12 cellular contexts compared by ENCODE assay signal in the genomic region with DNA sequence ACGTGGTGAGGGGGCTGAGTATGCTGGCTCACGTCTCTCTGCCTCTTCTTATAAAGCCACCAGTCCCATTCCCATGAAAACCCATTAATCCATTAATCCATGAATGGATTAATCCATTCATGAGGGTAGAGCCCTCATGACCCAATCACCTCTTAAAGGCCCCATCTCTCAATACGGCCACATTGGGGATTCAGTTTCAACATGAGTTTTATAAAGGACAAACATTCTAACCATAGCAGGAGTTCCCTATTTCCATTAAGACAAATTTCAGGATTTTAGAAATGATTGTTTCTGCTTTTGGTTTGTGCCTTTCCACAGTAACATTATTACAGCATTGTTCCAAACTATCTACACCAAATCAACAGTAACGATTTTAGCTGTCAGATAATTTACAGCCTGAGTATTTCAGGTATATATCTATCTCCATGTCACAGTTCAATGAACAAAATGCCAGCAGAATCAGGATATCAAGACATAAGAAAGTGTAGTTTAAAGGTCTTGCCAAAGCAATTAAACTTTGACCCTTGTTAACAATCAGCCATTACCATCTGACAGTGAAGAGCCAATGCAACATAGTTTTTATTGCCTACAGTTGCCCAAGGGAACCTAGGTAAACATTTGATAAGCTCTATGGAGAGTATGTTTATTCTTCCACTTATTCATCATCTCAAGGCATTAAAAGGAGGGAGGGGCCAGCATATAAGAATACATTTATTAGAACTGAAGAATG. TPM values are rescaled to one million over a fixed set of nuclear protein-coding genes. Genes with fewer than 3 reads are reported as not detected.
DNase-seq lines count a peak whose midpoint lies in the region; ATAC-seq and TF ChIP-seq lines count a peak whose summit lies in the region.
"Had no signal": no experiment of that assay in that cellular context is flagged by ENCODE, and none has a peak within 500 bp of the region (broad histone marks: within the 10 kb centered on the region; RNA-seq: fewer than 3 reads in every experiment).

No MANE protein-coding gene starts in this region.

- 0 out of 2 replicates have a peak, but pooled peaks cover 2% of the 10 kb centered on the region for H3K36me3 ChIP-seq in IMR-90 (ENCODE audit: control insufficient read depth, insufficient read depth, low read length)
- peaks cover 12% of the 10 kb centered on the region for H3K36me3 ChIP-seq in adipocyte (ENCODE audit: control insufficient read depth, insufficient read depth, low read length, severe bottlenecking)

- CTCF ChIA-PET in IMR-90 (lab: Yijun Ruan, JAX): no interaction called here

- POLR2A ChIA-PET in IMR-90 (lab: Charles Lee; ENCODE audit: unreplicated experiment): no interaction called here

- H4K8ac ChIP-seq in IMR-90 (ENCODE audit: low read depth in 2 of 2, low read length in 2 of 2): no peak overlapping the region; a peak in 1 of 4 replicates

- H4K20me1 ChIP-seq in IMR-90 (ENCODE audit: insufficient read depth, low read length): peaks cover 43% of the 10 kb centered on the region

- H3K27ac ChIP-seq in IMR-90 (ENCODE audit: insufficient read depth, low read length): no peak overlapping the region

- H2BK120ac ChIP-seq in IMR-90 (ENCODE audit: low read depth, low read length): no peak overlapping the region

- H3K4ac ChIP-seq in IMR-90 (ENCODE audit: low read depth, low read length): no peak overlapping the region

- no peak for TF ChIP-seq POLR2A in IMR-90 (IDR thresholded peaks at IDR 0.05; ENCODE audit: low read depth, low read length)

- no peak overlapping the region for H4K5ac ChIP-seq in IMR-90 (ENCODE audit: low read depth, low read length)

- no peak overlapping the region for H3K14ac ChIP-seq in IMR-90 (replicated peaks; ENCODE audit: low read depth, low read length)

- H4K91ac ChIP-seq in IMR-90 (ENCODE audit: insufficient read depth, low read depth, low read length): no peak overlapping the region

- BruUV-seq in IMR-90 (replicated peaks; lab: Mats Ljungman, UMichigan): no TSS peak

- no peaks in the 10 kb centered on the region for H3K27me3 ChIP-seq in IMR-90 (ENCODE audit: control insufficient read depth, insufficient read depth, low read length)
- no peaks in the 10 kb centered on the region for H3K27me3 ChIP-seq in adipocyte (replicated peaks; ENCODE audit: control insufficient read depth, insufficient read depth, low read length)

- ATAC-seq in IMR-90 (ENCODE audit: low read depth): no peak
- ATAC-seq in memory B cell (ENCODE audit: low read depth): no peak
- ATAC-seq in HG02938 (IDR thresholded peaks at IDR 0.05; ENCODE audit: unreplicated experiment): no peak

- H3K9me3 ChIP-seq in IMR-90 (ENCODE audit: control insufficient read depth, insufficient read depth, low read length): no peaks in the 10 kb centered on the region
- H3K9me3 ChIP-seq in adipocyte (ENCODE audit: control insufficient read depth, low read length): no peaks in the 10 kb centered on the region

- WGBS in IMR-90 (ENCODE audit: extremely low coverage in 2 of 2, insufficient read length in 1 of 2), 2 experiments: no CpG with 5 or more reads among the region's 4 CpGs

- H3K18ac ChIP-seq in IMR-90 (ENCODE audit: low read depth, low read length): no peak overlapping the region

- no peak overlapping the region for H3K4me3 ChIP-seq in IMR-90 (ENCODE audit: insufficient read depth, low read depth, low read length)
- H3K4me3 ChIP-seq in adipocyte (ENCODE audit: low read length): peak overlapping the region; percentile 95

- TF ChIP-seq RAD21 in IMR-90 (IDR thresholded peaks at IDR 0.05; ENCODE audit: low read length): no peak

- peak overlapping the region; percentile 87 for H3K27ac Mint-ChIP-seq in memory B cell

- peaks cover 53% of the 10 kb centered on the region for H3K4me1 Mint-ChIP-seq in memory B cell

- H3K9me3 Mint-ChIP-seq in memory B cell: no peaks in the 10 kb centered on the region

- peaks cover 15% of the 10 kb centered on the region for H3K36me3 Mint-ChIP-seq in memory B cell

- peak; percentile 11 for DNase-seq in AG08396 (ENCODE audit: low spot score)
- DNase-seq in IMR-90: peak; percentile 54
- no peak for DNase-seq in adipocyte (ENCODE audit: low read depth)
- no peak for DNase-seq in memory B cell (ENCODE audit: low spot score in 2 of 2)
- no peak for DNase-seq in stimulated activated CD4-positive, alpha-beta T cell treated with anti-CD3 and anti-CD28 coated beads, Interleukin-4, amount 100 ng/mL, for 1 hour
- no peak for DNase-seq in activated naive CD4-positive, alpha-beta T cell (lab: John Stamatoyannopoulos, UW)
- no peak for DNase-seq in DMS 273 treated with DMSO at 0.1 percent for 48 hours (lab: John Stamatoyannopoulos, UW)
- DNase-seq: amygdala; head of caudate nucleus; NCI-H2171 treated with DMSO at 0.1 percent for 48 hours; stimulated activated naive CD4-positive, alpha-beta T cell had no signal

- H3K56ac ChIP-seq in IMR-90 (ENCODE audit: extremely low read depth, insufficient read depth, low read length): no peak overlapping the region

- H3K9ac ChIP-seq in IMR-90 (ENCODE audit: low read depth, low read length) (no peak overlapping the region), adipocyte (ENCODE audit: low read length) (no peak overlapping the region)

- no peak overlapping the region for H2BK5ac ChIP-seq in IMR-90 (ENCODE audit: low read depth, low read length, poor library complexity, severe bottlenecking)

- intact Hi-C loops in IMR-90 (cut with micrococcal nuclease): no loop called here

- H3K27me3 Mint-ChIP-seq in memory B cell: no peaks in the 10 kb centered on the region

- H2BK20ac ChIP-seq in IMR-90 (ENCODE audit: low read depth, low read length): no peak overlapping the region

- H3K4me1 ChIP-seq in IMR-90 (ENCODE audit: control insufficient read depth, insufficient read depth, low read length) (peaks cover 9% of the 10 kb centered on the region; the same call in 1 of the 2 replicates), adipocyte (ENCODE audit: control insufficient read depth, insufficient read depth, low read length) (peaks cover 76% of the 10 kb centered on the region)

- peak overlapping the region; percentile 8; the same call in 1 of the 2 replicates for H3K23ac ChIP-seq in IMR-90 (ENCODE audit: low read depth, low read length)

- peaks cover 17 to 71% of the 10 kb centered on the region in 2 experiments for H3K79me1 ChIP-seq in IMR-90 (ENCODE audit: low read depth in 1 of 2, low read length in 2 of 2)

- H3K4me2 ChIP-seq in IMR-90 (ENCODE audit: low read depth, low read length): peak overlapping the region; percentile 4; the same call in 1 of the 2 replicates

- H2BK15ac ChIP-seq in IMR-90 (ENCODE audit: low read depth, low read length): no peak overlapping the region; the same call in 2 of the 3 replicates

- peaks cover 6% of the 10 kb centered on the region for H3K9me1 ChIP-seq in IMR-90 (ENCODE audit: insufficient read depth, low read length)

- peak overlapping the region; percentile 73 for H3K4me3 Mint-ChIP-seq in memory B cell

- H2AK5ac ChIP-seq in IMR-90 (ENCODE audit: low read depth, low read length): no peak overlapping the region

- no peak for TF ChIP-seq CTCF in IMR-90 (conservative IDR thresholded peaks at IDR 0.05; ENCODE audit: low read depth, low read length)

- H2AFZ ChIP-seq in IMR-90 (replicated peaks; ENCODE audit: low read length, poor library complexity): no peak overlapping the region

- in situ Hi-C loops in IMR-90 (cut with MboI; ENCODE audit: low sequenced_read_pairs): no loop called here

- H2AK9ac ChIP-seq in IMR-90 (replicated peaks; ENCODE audit: low read depth, low read length, poor library complexity): no peak overlapping the region

- dilution Hi-C loops in IMR-90 (cut with HindIII; ENCODE audit: low sequenced_read_pairs, unreplicated experiment): no loop called here

TF ChIP-seq in IMR-90, 13 proteins besides CTCF, POLR2A, EP300 and RAD21:
- TF ChIP-seq CHD1 (IDR thresholded peaks at IDR 0.05; ENCODE audit: low read depth, low read length) (no peak), BHLHE40 (IDR thresholded peaks at IDR 0.05; ENCODE audit: low read depth, low read length) (no peak), RFX5 (IDR thresholded peaks at IDR 0.05; ENCODE audit: low read depth, low read length) (no peak), SMC3 (IDR thresholded peaks at IDR 0.05; ENCODE audit: low read depth, low read length) (no peak), MXI1 (IDR thresholded peaks at IDR 0.05; ENCODE audit: borderline replicate concordance, low read depth, low read length) (no peak), MAFK (IDR thresholded peaks at IDR 0.05; ENCODE audit: low read depth, low read length) (no peak), CEBPB (IDR thresholded peaks at IDR 0.05; ENCODE audit: low read depth, low read length) (peak; percentile 49; the same call in 1 of the 2 replicates)
- TF ChIP-seq, protein P1, sequence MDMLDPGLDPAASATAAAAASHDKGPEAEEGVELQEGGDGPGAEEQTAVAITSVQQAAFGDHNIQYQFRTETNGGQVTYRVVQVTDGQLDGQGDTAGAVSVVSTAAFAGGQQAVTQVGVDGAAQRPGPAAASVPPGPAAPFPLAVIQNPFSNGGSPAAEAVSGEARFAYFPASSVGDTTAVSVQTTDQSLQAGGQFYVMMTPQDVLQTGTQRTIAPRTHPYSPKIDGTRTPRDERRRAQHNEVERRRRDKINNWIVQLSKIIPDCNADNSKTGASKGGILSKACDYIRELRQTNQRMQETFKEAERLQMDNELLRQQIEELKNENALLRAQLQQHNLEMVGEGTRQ (IDR thresholded peaks at IDR 0.05; ENCODE audit: low read depth, low read length): no peak
- TF ChIP-seq, protein P2, sequence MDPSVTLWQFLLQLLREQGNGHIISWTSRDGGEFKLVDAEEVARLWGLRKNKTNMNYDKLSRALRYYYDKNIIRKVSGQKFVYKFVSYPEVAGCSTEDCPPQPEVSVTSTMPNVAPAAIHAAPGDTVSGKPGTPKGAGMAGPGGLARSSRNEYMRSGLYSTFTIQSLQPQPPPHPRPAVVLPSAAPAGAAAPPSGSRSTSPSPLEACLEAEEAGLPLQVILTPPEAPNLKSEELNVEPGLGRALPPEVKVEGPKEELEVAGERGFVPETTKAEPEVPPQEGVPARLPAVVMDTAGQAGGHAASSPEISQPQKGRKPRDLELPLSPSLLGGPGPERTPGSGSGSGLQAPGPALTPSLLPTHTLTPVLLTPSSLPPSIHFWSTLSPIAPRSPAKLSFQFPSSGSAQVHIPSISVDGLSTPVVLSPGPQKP (IDR thresholded peaks at IDR 0.05; ENCODE audit: borderline replicate concordance, low read depth, low read length): no peak

RNA-seq across cellular contexts. Expression of a gene that starts 3.8 kb away (rescaled TPM):
- total RNA-seq in IMR-90 (2012; rRNA removed): 255 and 295 TPM in 2 replicates
- 221 and 270 TPM in 2 replicates for polyA plus RNA-seq in IMR-90 (2012; rRNA removed)
- polyA plus RNA-seq in IMR-90 (2012; cell fraction: cytosol; rRNA removed): 200 and 257 TPM in 2 replicates
- 60.8 and 158 TPM in 2 replicates for polyA plus RNA-seq in IMR-90 (2012; cell fraction: nucleus; rRNA removed; ENCODE audit: low replicate concordance)

Comparison
In these comparisons a context has a peak if more than half of its experiments do, and no peak if none do; other contexts are left out.
1. DNase-seq: peak in AG08396 (single experiment) and IMR-90 (single experiment); none in adipocyte (single experiment), memory B cell (0 of 2), stimulated activated CD4-positive, alpha-beta T cell treated with anti-CD3 and anti-CD28 coated beads, Interleukin-4, amount 100 ng/mL, for 1 hour (single experiment), activated naive CD4-positive, alpha-beta T cell (0 of 4) and DMS 273 treated with DMSO at 0.1 percent for 48 hours (single experiment).